ENCODE assay signal across 8 cellular contexts in genomic region chr12:132561784-132562156, GRCh38. TPM values are rescaled to one million over a fixed set of nuclear protein-coding genes. Genes with fewer than 3 reads are reported as not detected.
DNase-seq lines count a peak whose midpoint lies in the region; ATAC-seq and TF ChIP-seq lines count a peak whose summit lies in the region.

No MANE protein-coding gene starts in this region.

- H3K4me3 Mint-ChIP-seq in effector memory CD8-positive, alpha-beta T cell, result peak overlapping the region in 1 of 2 donors; percentile 23

- H3K27me3 Mint-ChIP-seq in effector memory CD8-positive, alpha-beta T cell, result peaks cover 0 to 13% of the 10 kb centered on the region in 2 donors

- no peak overlapping the region for H3K27ac Mint-ChIP-seq in effector memory CD8-positive, alpha-beta T cell

- TF ChIP-seq POLR2A in tibial nerve (IDR thresholded peaks at IDR 0.05) (no peak), gastroesophageal sphincter (IDR thresholded peaks at IDR 0.05) (no peak)

- 54 to 69% methylated on average over 8 of the region's 8 CpGs for WGBS in tibial nerve, 2 donors
- WGBS in gastroesophageal sphincter (ENCODE audit: low coverage in 1 of 2), 2 donors, result no CpG with 5 or more reads among the region's 8 CpGs

- BruUV-seq in Panc1 (replicated peaks; lab: Mats Ljungman, UMichigan), result no TSS peak

- H3K36me3 Mint-ChIP-seq in effector memory CD8-positive, alpha-beta T cell (ENCODE audit: insufficient read depth), result peaks cover 15% of the 10 kb centered on the region

- TF ChIP-seq EP300 in tibial nerve (IDR thresholded peaks at IDR 0.05), result no peak
- no peak for TF ChIP-seq EP300 in gastroesophageal sphincter (IDR thresholded peaks at IDR 0.05)

- POLR2A ChIA-PET in AG04450 (lab: Yijun Ruan, JAX) (no interaction called here), GM10248 (lab: Yijun Ruan, JAX) (no interaction called here), Panc1 (lab: Charles Lee) (no interaction called here)

- intact Hi-C loops in Panc1 (cut with micrococcal nuclease; ENCODE audit: unreplicated experiment), result loop anchor here (2.0 kb wide), 1 partner anchor 147 kb away; no protein-coding TSS in a partner anchor

- H3K9me3 ChIP-seq in AG04450 (ENCODE audit: control insufficient read depth, insufficient read depth, low read length) (peaks cover 3% of the 10 kb centered on the region; the same call in 1 of the 2 replicates), Panc1 (ENCODE audit: control insufficient read depth, insufficient read depth, low read depth, low read length) (no peaks in the 10 kb centered on the region), tibial nerve (no peaks in the 10 kb centered on the region), gastroesophageal sphincter (no peaks in the 10 kb centered on the region)

- H3K4me1 ChIP-seq in Panc1 (ENCODE audit: control insufficient read depth, insufficient read depth, low read length), result peaks cover 13% of the 10 kb centered on the region
- peaks cover 0 to 30% (median 15%) of the 10 kb centered on the region in 4 donors for H3K4me1 ChIP-seq in tibial nerve
- peaks cover 0 to 38% (median 16%) of the 10 kb centered on the region in 3 donors for H3K4me1 ChIP-seq in gastroesophageal sphincter

- in situ Hi-C loops in Panc1 (cut with HindIII; ENCODE audit: low pct_unique_long_range_greater_than_20kb, low sequenced_read_pairs), result no loop called here

- TF ChIP-seq CTCF in AG04450 (IDR thresholded peaks at IDR 0.05; ENCODE audit: low read depth, low read length), result peak; percentile 52
- TF ChIP-seq CTCF in GM10248 (IDR thresholded peaks at IDR 0.05; ENCODE audit: control extremely low read depth, extremely low read depth, low read depth, missing control alignments), result peak; percentile 25
- TF ChIP-seq CTCF in Panc1 (IDR thresholded peaks at IDR 0.05), result 0 out of 2 replicates have a peak, but pooled peaks have one; percentile 1
- TF ChIP-seq CTCF in foreskin fibroblast (IDR thresholded peaks at IDR 0.05; ENCODE audit: low read depth, low read length), result peak; percentile 42
- peak in 1 of 5 experiments; percentile 9 for TF ChIP-seq CTCF in tibial nerve (IDR thresholded peaks at IDR 0.05)
- TF ChIP-seq CTCF in gastroesophageal sphincter (IDR thresholded peaks at IDR 0.05), result no peak

- H3K4me1 Mint-ChIP-seq in effector memory CD8-positive, alpha-beta T cell (ENCODE audit: low read depth in 2 of 2), result peaks cover 15 to 18% of the 10 kb centered on the region in 2 donors

- CTCF ChIA-PET in AG04450 (lab: Charles Lee), result interaction anchor here (0.6 to 1.5 kb wide), 3 partner anchors 33 to 146 kb away, joined by 3 to 7 read pairs (median 6); no protein-coding TSS in a partner anchor
- CTCF ChIA-PET in GM10248 (lab: Yijun Ruan, JAX), result interaction anchor here (0.7 to 1.6 kb wide), 13 partner anchors 14 to 408 kb away, joined by 3 to 11 read pairs (median 3); no protein-coding TSS in a partner anchor
- CTCF ChIA-PET in Panc1 (lab: Charles Lee), result interaction anchor here (0.7 to 1.5 kb wide), 5 partner anchors 43 to 147 kb away, joined by 3 to 5 read pairs (median 3); no protein-coding TSS in a partner anchor

- no peaks in the 10 kb centered on the region for H3K36me3 ChIP-seq in Panc1 (ENCODE audit: control insufficient read depth, insufficient read depth, low read length)
- H3K36me3 ChIP-seq in tibial nerve, result peaks cover 0 to 20% (median 0%) of the 10 kb centered on the region in 3 donors
- H3K36me3 ChIP-seq in gastroesophageal sphincter, result peaks cover 0 to 18% of the 10 kb centered on the region in 2 donors

- H3K27me3 ChIP-seq in AG04450 (ENCODE audit: control insufficient read depth, insufficient read depth, low read length) (no peaks in the 10 kb centered on the region), Panc1 (ENCODE audit: control insufficient read depth, insufficient read depth, low read length) (no peaks in the 10 kb centered on the region), tibial nerve (peaks cover 0 to 8% of the 10 kb centered on the region in 2 donors), gastroesophageal sphincter (no peaks in the 10 kb centered on the region)

- H3K27ac ChIP-seq in AG04450 (ENCODE audit: low read depth, low read length) (no peak overlapping the region), Panc1 (ENCODE audit: low read length) (no peak overlapping the region), tibial nerve (no peak overlapping the region), gastroesophageal sphincter (no peak overlapping the region)

- peak; percentile 58 for ATAC-seq in Panc1
- no peak for ATAC-seq in effector memory CD8-positive, alpha-beta T cell (replicated peaks)
- ATAC-seq in gastroesophageal sphincter, result no peak

- DNase-seq in AG04450 (ENCODE audit: low read depth, low spot score) (no peak), GM10248 (ENCODE audit: extremely low spot score) (peak; percentile 56), Panc1 (ENCODE audit: low read depth, low spot score) (no peak), foreskin fibroblast (peak in 1 of 2 donors; percentile 52), T1000 (lab: John Stamatoyannopoulos, UW) (no peak), tibial nerve (ENCODE audit: low spot score in 2 of 2) (no peak)
- DNase-seq in effector memory CD8-positive, alpha-beta T cell, result no peak

- H3K4me3 ChIP-seq in AG04450 (ENCODE audit: low read depth, low read length) (no peak overlapping the region), Panc1 (ENCODE audit: low read depth in 2 of 2, low read length in 2 of 2) (peak overlapping the region in 1 of 2 experiments; percentile 68; a peak in 1 of 4 replicates), foreskin fibroblast (ENCODE audit: low read depth in 1 of 2, low read length in 2 of 2) (no peak overlapping the region), tibial nerve (no peak overlapping the region), gastroesophageal sphincter (no peak overlapping the region)

- no peaks in the 10 kb centered on the region for H3K9me3 Mint-ChIP-seq in effector memory CD8-positive, alpha-beta T cell

RNA-seq across cellular contexts. Expression of gene LRCOL1, which starts 48.6 kb away (rescaled TPM):
- polyA plus RNA-seq in AG04450 (2011; rRNA removed), result 0.11 and 0.35 TPM in 2 replicates
- not detected in 2 replicates for polyA minus RNA-seq in AG04450 (2011; rRNA and poly(A)+ RNA removed)
- not detected for total RNA-seq in Panc1 (2021; ENCODE audit: unreplicated experiment)
- not detected for polyA plus RNA-seq in Panc1 (2012; ENCODE audit: insufficient read length)
- not detected for total RNA-seq in tibial nerve
- not detected for total RNA-seq in gastroesophageal sphincter

RNA-seq across cellular contexts. Expression of gene P2RX2, which starts 56.8 kb away (rescaled TPM):
- not detected in 2 replicates for polyA plus RNA-seq in AG04450 (2011; rRNA removed)
- polyA minus RNA-seq in AG04450 (2011; rRNA and poly(A)+ RNA removed), result not detected in 2 replicates
- 1.2 TPM for total RNA-seq in Panc1 (2021; ENCODE audit: unreplicated experiment)
- 0.75 TPM for polyA plus RNA-seq in Panc1 (2012; ENCODE audit: insufficient read length)
- total RNA-seq in tibial nerve, result not detected
- total RNA-seq in gastroesophageal sphincter, result 1 to 10 TPM in 3 of 4 donors, under 1 TPM in 1; 0.47 to 3.9 (median 3.3) TPM

Comparison
In these comparisons a context has a peak if more than half of its experiments do, and no peak if none do; other contexts are left out.
1. CTCF ChIP-seq: peak in AG04450 (single experiment), GM10248 (single experiment), Panc1 (single experiment) and foreskin fibroblast (single experiment); none in gastroesophageal sphincter (0 of 4).